In genomic region chr16:70496513-70496912, GRCh38 we compare ENCODE assay signal across 19 cellular contexts. TPM values are rescaled to one million over a fixed set of nuclear protein-coding genes. Genes with fewer than 3 reads are reported as not detected.
DNase-seq lines count a peak whose midpoint lies in the region; ATAC-seq and TF ChIP-seq lines count a peak whose summit lies in the region.
"Had no signal": no experiment of that assay in that cellular context is flagged by ENCODE, and none has a peak within 500 bp of the region (broad histone marks: within the 10 kb centered on the region; RNA-seq: fewer than 3 reads in every experiment).

No MANE protein-coding gene starts in this region.

- H3K27me3 ChIP-seq in WERI-Rb-1 (ENCODE audit: insufficient read depth, low read depth, severe bottlenecking): no peaks in the 10 kb centered on the region
- H3K27me3 ChIP-seq: esophagus squamous epithelium, foreskin keratinocyte, ovary, upper lobe of right lung had no signal

- intact Hi-C loops in activated CD4-positive, alpha-beta T cell treated with anti-CD3 and anti-CD28 coated beads, Interleukin-2, amount 10 ng/mL, durations not matched to agents 24 days and 14 days (cut with micrococcal nuclease): loop anchor here (2.0 to 10.0 kb wide), 2 partner anchors 20 to 158 kb away; no protein-coding TSS in a partner anchor

- no peak overlapping the region for H3K4me3 Mint-ChIP-seq in activated CD4-positive, alpha-beta T cell treated with anti-CD3 and anti-CD28 coated beads, Interleukin-2, amount 10 ng/mL, durations not matched to agents 24 days and 14 days
- no peak overlapping the region for H3K4me3 Mint-ChIP-seq in activated CD4-positive, alpha-beta T cell treated with anti-CD3 and anti-CD28 coated beads, Interleukin-2, amount 10 ng/mL, durations not matched to agents 7 days and 5 days
- no peak overlapping the region for H3K4me3 Mint-ChIP-seq in stimulated activated naive CD8-positive, alpha-beta T cell treated with anti-CD3 and anti-CD28 coated beads, Interleukin-15, amount 100 ng/mL, for 72 hours
- H3K4me3 Mint-ChIP-seq: GM23338; stimulated activated naive B cell treated with anti-CD40 and anti-IgM and Interleukin-4, amounts not matched to agents 10 μg/mL and 1 μg/mL and 100 μg/mL, for 72 hours had no signal

- H3K36me3 ChIP-seq in WERI-Rb-1: peaks cover 55% of the 10 kb centered on the region
- H3K36me3 ChIP-seq: ovary had no signal

- H3K4me3 ChIP-seq in WERI-Rb-1 (ENCODE audit: low read depth, low read length): no peak overlapping the region
- H3K4me3 ChIP-seq: esophagus squamous epithelium, GM23338, left ventricle myocardium inferior, ovary, upper lobe of right lung had no signal

- no peak for TF ChIP-seq CTCF in WERI-Rb-1 (IDR thresholded peaks at IDR 0.05; ENCODE audit: low read depth, low read length)

- H3K36me3 Mint-ChIP-seq in activated CD4-positive, alpha-beta T cell treated with anti-CD3 and anti-CD28 coated beads, Interleukin-2, amount 10 ng/mL, durations not matched to agents 24 days and 14 days (ENCODE audit: low read depth): peaks cover 51% of the 10 kb centered on the region
- peaks cover 62% of the 10 kb centered on the region for H3K36me3 Mint-ChIP-seq in activated CD4-positive, alpha-beta T cell treated with anti-CD3 and anti-CD28 coated beads, Interleukin-2, amount 10 ng/mL, durations not matched to agents 7 days and 5 days (ENCODE audit: low read depth)

- no peaks in the 10 kb centered on the region for H3K9me3 Mint-ChIP-seq in activated CD4-positive, alpha-beta T cell treated with anti-CD3 and anti-CD28 coated beads, Interleukin-2, amount 10 ng/mL, durations not matched to agents 24 days and 14 days
- H3K9me3 Mint-ChIP-seq in activated CD4-positive, alpha-beta T cell treated with anti-CD3 and anti-CD28 coated beads, Interleukin-2, amount 10 ng/mL, durations not matched to agents 7 days and 5 days: peaks cover 2% of the 10 kb centered on the region
- H3K9me3 Mint-ChIP-seq in stimulated activated naive CD8-positive, alpha-beta T cell treated with anti-CD3 and anti-CD28 coated beads, Interleukin-15, amount 100 ng/mL, for 72 hours: no peaks in the 10 kb centered on the region
- H3K9me3 Mint-ChIP-seq: GM23338; stimulated activated naive B cell treated with anti-CD40 and anti-IgM and Interleukin-4, amounts not matched to agents 10 μg/mL and 1 μg/mL and 100 μg/mL, for 72 hours had no signal

- ATAC-seq in stimulated activated naive CD8-positive, alpha-beta T cell treated with anti-CD3 and anti-CD28 coated beads, Interleukin-15, amount 100 ng/mL, for 72 hours: peak; percentile 87
- ATAC-seq: foreskin keratinocyte, GM23338, upper lobe of right lung had no signal

- H3K4me1 Mint-ChIP-seq in activated CD4-positive, alpha-beta T cell treated with anti-CD3 and anti-CD28 coated beads, Interleukin-2, amount 10 ng/mL, durations not matched to agents 24 days and 14 days: peaks cover 14% of the 10 kb centered on the region
- H3K4me1 Mint-ChIP-seq in activated CD4-positive, alpha-beta T cell treated with anti-CD3 and anti-CD28 coated beads, Interleukin-2, amount 10 ng/mL, durations not matched to agents 7 days and 5 days: peaks cover 21% of the 10 kb centered on the region
- peaks cover 20% of the 10 kb centered on the region for H3K4me1 Mint-ChIP-seq in stimulated activated naive CD8-positive, alpha-beta T cell treated with anti-CD3 and anti-CD28 coated beads, Interleukin-15, amount 100 ng/mL, for 72 hours
- H3K4me1 Mint-ChIP-seq: GM23338 had no signal

- peak overlapping the region; percentile 86 for H3K27ac ChIP-seq in WERI-Rb-1
- H3K27ac ChIP-seq: esophagus squamous epithelium, foreskin keratinocyte, left ventricle myocardium inferior, ovary, upper lobe of right lung had no signal

- no peak overlapping the region for H3K27ac Mint-ChIP-seq in activated CD4-positive, alpha-beta T cell treated with anti-CD3 and anti-CD28 coated beads, Interleukin-2, amount 10 ng/mL, durations not matched to agents 24 days and 14 days
- H3K27ac Mint-ChIP-seq in activated CD4-positive, alpha-beta T cell treated with anti-CD3 and anti-CD28 coated beads, Interleukin-2, amount 10 ng/mL, durations not matched to agents 7 days and 5 days: no peak overlapping the region
- peak overlapping the region; percentile 40 to 71 for H3K27ac Mint-ChIP-seq in stimulated activated naive CD8-positive, alpha-beta T cell treated with anti-CD3 and anti-CD28 coated beads, Interleukin-15, amount 100 ng/mL, for 72 hours
- H3K27ac Mint-ChIP-seq: GM23338; stimulated activated naive B cell treated with anti-CD40 and anti-IgM and Interleukin-4, amounts not matched to agents 10 μg/mL and 1 μg/mL and 100 μg/mL, for 72 hours had no signal

- CTCF ChIA-PET in activated CD4-positive, alpha-beta T cell treated with anti-CD3 and anti-CD28 coated beads, Interleukin-2, amount 10 ng/mL, durations not matched to agents 7 days and 5 days (lab: Charles Lee): interaction anchor here (0.5 to 1.4 kb wide), 6 partner anchors 25 to 192 kb away, joined by 3 read pairs; no protein-coding TSS in a partner anchor

- H3K9me3 ChIP-seq in WERI-Rb-1 (ENCODE audit: severe bottlenecking): no peaks in the 10 kb centered on the region
- H3K9me3 ChIP-seq: esophagus squamous epithelium, left ventricle myocardium inferior, ovary, upper lobe of right lung had no signal

- POLR2A ChIA-PET in activated CD4-positive, alpha-beta T cell treated with anti-CD3 and anti-CD28 coated beads, Interleukin-2, amount 10 ng/mL, durations not matched to agents 7 days and 5 days (lab: Charles Lee): no interaction called here

- DNase-seq in activated CD4-positive, alpha-beta T cell treated with anti-CD3 and anti-CD28 coated beads, Interleukin-2, amount 10 ng/mL, durations not matched to agents 24 days and 14 days: peak; percentile 56
- no peak for DNase-seq in activated CD4-positive, alpha-beta T cell treated with anti-CD3 and anti-CD28 coated beads, Interleukin-2, amount 10 ng/mL, durations not matched to agents 7 days and 5 days
- DNase-seq in stimulated activated CD4-positive, alpha-beta T cell treated with anti-CD3 and anti-CD28 coated beads, Interleukin-15, amount 100 ng/mL, for 24 hours: peak; percentile 17
- DNase-seq in stimulated activated CD4-positive, alpha-beta T cell treated with anti-CD3 and anti-CD28 coated beads, Interleukin-2, amount 100 ng/mL, for 24 hours: no peak
- no peak for DNase-seq in WERI-Rb-1
- DNase-seq in stimulated activated naive CD8-positive, alpha-beta T cell treated with anti-CD3 and anti-CD28 coated beads, Interleukin-15, amount 100 ng/mL, for 72 hours: peak in 1 of 2 donors; percentile 33
- DNase-seq in AG08396 (ENCODE audit: low spot score): no peak
- DNase-seq in NCI-H128 (lab: John Stamatoyannopoulos, UW; ENCODE audit: unreplicated experiment): no peak
- DNase-seq: esophagus squamous epithelium; foreskin keratinocyte; head of caudate nucleus; left ventricle myocardium inferior; mesendoderm; NCI-H82; ovary; SHP77 treated with DMSO at 0.1 percent for 48 hours; stimulated activated naive B cell treated with anti-CD40 and anti-IgM and Interleukin-4, amounts not matched to agents 10 μg/mL and 1 μg/mL and 100 μg/mL, for 72 hours; upper lobe of right lung had no signal

- no peaks in the 10 kb centered on the region for H3K27me3 Mint-ChIP-seq in activated CD4-positive, alpha-beta T cell treated with anti-CD3 and anti-CD28 coated beads, Interleukin-2, amount 10 ng/mL, durations not matched to agents 24 days and 14 days
- H3K27me3 Mint-ChIP-seq in activated CD4-positive, alpha-beta T cell treated with anti-CD3 and anti-CD28 coated beads, Interleukin-2, amount 10 ng/mL, durations not matched to agents 7 days and 5 days: no peaks in the 10 kb centered on the region
- no peaks in the 10 kb centered on the region for H3K27me3 Mint-ChIP-seq in stimulated activated naive CD8-positive, alpha-beta T cell treated with anti-CD3 and anti-CD28 coated beads, Interleukin-15, amount 100 ng/mL, for 72 hours
- H3K27me3 Mint-ChIP-seq: stimulated activated naive B cell treated with anti-CD40 and anti-IgM and Interleukin-4, amounts not matched to agents 10 μg/mL and 1 μg/mL and 100 μg/mL, for 72 hours had no signal

RNA-seq across cellular contexts. Expression of gene COG4, which starts 26.8 kb away (rescaled TPM):
- 38.3 and 42.1 TPM in 2 replicates for total RNA-seq in activated CD4-positive, alpha-beta T cell treated with anti-CD3 and anti-CD28 coated beads, Interleukin-2, amount 10 ng/mL, durations not matched to agents 24 days and 14 days
- 10 to 100 TPM; 59.8 to 70.8 TPM for total RNA-seq in activated CD4-positive, alpha-beta T cell treated with anti-CD3 and anti-CD28 coated beads, Interleukin-2, amount 10 ng/mL, durations not matched to agents 7 days and 5 days

RNA-seq across cellular contexts. Expression of gene SF3B3, which starts 27.1 kb away (rescaled TPM):
- 621 and 622 TPM in 2 replicates for total RNA-seq in activated CD4-positive, alpha-beta T cell treated with anti-CD3 and anti-CD28 coated beads, Interleukin-2, amount 10 ng/mL, durations not matched to agents 24 days and 14 days
- 100 to 1,000 TPM; 369 to 376 TPM for total RNA-seq in activated CD4-positive, alpha-beta T cell treated with anti-CD3 and anti-CD28 coated beads, Interleukin-2, amount 10 ng/mL, durations not matched to agents 7 days and 5 days

RNA-seq across cellular contexts. Expression of gene FCSK, which starts 42.1 kb away (rescaled TPM):
- total RNA-seq in activated CD4-positive, alpha-beta T cell treated with anti-CD3 and anti-CD28 coated beads, Interleukin-2, amount 10 ng/mL, durations not matched to agents 24 days and 14 days: 19.6 and 24.4 TPM in 2 replicates
- total RNA-seq in activated CD4-positive, alpha-beta T cell treated with anti-CD3 and anti-CD28 coated beads, Interleukin-2, amount 10 ng/mL, durations not matched to agents 7 days and 5 days: 10 to 100 TPM; 16.8 to 18.8 TPM

RNA-seq across cellular contexts. Expression of gene ST3GAL2, which starts 57.6 kb away (rescaled TPM):
- total RNA-seq in activated CD4-positive, alpha-beta T cell treated with anti-CD3 and anti-CD28 coated beads, Interleukin-2, amount 10 ng/mL, durations not matched to agents 24 days and 14 days: 27.9 and 37.0 TPM in 2 replicates
- 10 to 100 TPM; 24.5 to 25.6 TPM for total RNA-seq in activated CD4-positive, alpha-beta T cell treated with anti-CD3 and anti-CD28 coated beads, Interleukin-2, amount 10 ng/mL, durations not matched to agents 7 days and 5 days

Comparison
In these comparisons a context has a peak if more than half of its experiments do, and no peak if none do; other contexts are left out.
1. DNase-seq: peak in activated CD4-positive, alpha-beta T cell treated with anti-CD3 and anti-CD28 coated beads, Interleukin-2, amount 10 ng/mL, durations not matched to agents 24 days and 14 days (single experiment) and stimulated activated CD4-positive, alpha-beta T cell treated with anti-CD3 and anti-CD28 coated beads, Interleukin-15, amount 100 ng/mL, for 24 hours (single experiment); none in activated CD4-positive, alpha-beta T cell treated with anti-CD3 and anti-CD28 coated beads, Interleukin-2, amount 10 ng/mL, durations not matched to agents 7 days and 5 days (single experiment), stimulated activated CD4-positive, alpha-beta T cell treated with anti-CD3 and anti-CD28 coated beads, Interleukin-2, amount 100 ng/mL, for 24 hours (0 of 2), WERI-Rb-1 (single experiment), AG08396 (single experiment) and NCI-H128 (single experiment).
2. H3K27ac Mint-ChIP-seq: peak in stimulated activated naive CD8-positive, alpha-beta T cell treated with anti-CD3 and anti-CD28 coated beads, Interleukin-15, amount 100 ng/mL, for 72 hours (2 of 2); none in activated CD4-positive, alpha-beta T cell treated with anti-CD3 and anti-CD28 coated beads, Interleukin-2, amount 10 ng/mL, durations not matched to agents 24 days and 14 days (single experiment) and activated CD4-positive, alpha-beta T cell treated with anti-CD3 and anti-CD28 coated beads, Interleukin-2, amount 10 ng/mL, durations not matched to agents 7 days and 5 days (single experiment).